In genomic region chr3:170077406-170077805, GRCh38 we compare ENCODE assay signal across 15 cellular contexts.
"Had no signal": no experiment of that assay in that cellular context is flagged by ENCODE, and none has a peak within 500 bp of the region (broad histone marks: within the 10 kb centered on the region; RNA-seq: fewer than 3 reads in every experiment).

No MANE protein-coding gene starts in this region.

- H3K4me3 ChIP-seq: heart left ventricle, sigmoid colon, upper lobe of right lung had no signal

- DNase-seq: activated CD4-positive, alpha-beta memory T cell treated with anti-CD3 and anti-CD28 coated beads, Interleukin-2, amount 10 ng/mL, durations not matched to agents 7 days and 5 days; activated gamma-delta T cell treated with Interleukin-2 at 50 U/mL for 16 hours; activated T-cell treated with anti-CD3 and anti-CD28 coated beads, Interleukin-2, amount 50 U/mL, for 72 hours; effector CD4-positive, alpha-beta T cell; heart left ventricle; left ventricle myocardium superior; mesendoderm; naive B cell; sigmoid colon; stimulated activated CD4-positive, alpha-beta T cell treated with anti-CD3 and anti-CD28 coated beads, Interleukin-2, amount 100 ng/mL, for 48 hours; stimulated activated CD8-positive, alpha-beta memory T cell treated with anti-CD3 and anti-CD28 coated beads, Interleukin-4, amount 100 ng/mL, for 48 hours; T-helper 9 cell; upper lobe of right lung had no signal

- H3K27ac Mint-ChIP-seq: activated CD4-positive, alpha-beta memory T cell treated with anti-CD3 and anti-CD28 coated beads, Interleukin-2, amount 10 ng/mL, durations not matched to agents 7 days and 5 days; activated T-cell treated with anti-CD3 and anti-CD28 coated beads, Interleukin-2, amount 50 U/mL, for 72 hours; stimulated activated naive CD8-positive, alpha-beta T cell treated with anti-CD3 and anti-CD28 coated beads, Interleukin-15, Interleukin-2, amounts not matched to agents 100 ng/mL and 50 ng/mL, for 24 hours had no signal

- H3K27ac ChIP-seq: heart left ventricle, neutrophil, sigmoid colon, upper lobe of right lung had no signal

- H3K27me3 ChIP-seq: heart left ventricle, neutrophil, sigmoid colon, upper lobe of right lung had no signal

- H3K36me3 ChIP-seq: upper lobe of right lung had no signal

- H3K4me3 Mint-ChIP-seq: activated CD4-positive, alpha-beta memory T cell treated with anti-CD3 and anti-CD28 coated beads, Interleukin-2, amount 10 ng/mL, durations not matched to agents 7 days and 5 days; activated T-cell treated with anti-CD3 and anti-CD28 coated beads, Interleukin-2, amount 50 U/mL, for 72 hours; naive B cell; stimulated activated naive CD8-positive, alpha-beta T cell treated with anti-CD3 and anti-CD28 coated beads, Interleukin-15, Interleukin-2, amounts not matched to agents 100 ng/mL and 50 ng/mL, for 24 hours had no signal

- H3K27me3 Mint-ChIP-seq: activated CD4-positive, alpha-beta memory T cell treated with anti-CD3 and anti-CD28 coated beads, Interleukin-2, amount 10 ng/mL, durations not matched to agents 7 days and 5 days; naive B cell; stimulated activated naive CD8-positive, alpha-beta T cell treated with anti-CD3 and anti-CD28 coated beads, Interleukin-15, Interleukin-2, amounts not matched to agents 100 ng/mL and 50 ng/mL, for 24 hours had no signal

- H3K4me1 ChIP-seq: heart left ventricle, sigmoid colon, upper lobe of right lung had no signal

- H3K9me3 ChIP-seq: heart left ventricle, neutrophil, sigmoid colon, upper lobe of right lung had no signal
